1 cellular context compared by ENCODE assay signal in the genomic region with DNA sequence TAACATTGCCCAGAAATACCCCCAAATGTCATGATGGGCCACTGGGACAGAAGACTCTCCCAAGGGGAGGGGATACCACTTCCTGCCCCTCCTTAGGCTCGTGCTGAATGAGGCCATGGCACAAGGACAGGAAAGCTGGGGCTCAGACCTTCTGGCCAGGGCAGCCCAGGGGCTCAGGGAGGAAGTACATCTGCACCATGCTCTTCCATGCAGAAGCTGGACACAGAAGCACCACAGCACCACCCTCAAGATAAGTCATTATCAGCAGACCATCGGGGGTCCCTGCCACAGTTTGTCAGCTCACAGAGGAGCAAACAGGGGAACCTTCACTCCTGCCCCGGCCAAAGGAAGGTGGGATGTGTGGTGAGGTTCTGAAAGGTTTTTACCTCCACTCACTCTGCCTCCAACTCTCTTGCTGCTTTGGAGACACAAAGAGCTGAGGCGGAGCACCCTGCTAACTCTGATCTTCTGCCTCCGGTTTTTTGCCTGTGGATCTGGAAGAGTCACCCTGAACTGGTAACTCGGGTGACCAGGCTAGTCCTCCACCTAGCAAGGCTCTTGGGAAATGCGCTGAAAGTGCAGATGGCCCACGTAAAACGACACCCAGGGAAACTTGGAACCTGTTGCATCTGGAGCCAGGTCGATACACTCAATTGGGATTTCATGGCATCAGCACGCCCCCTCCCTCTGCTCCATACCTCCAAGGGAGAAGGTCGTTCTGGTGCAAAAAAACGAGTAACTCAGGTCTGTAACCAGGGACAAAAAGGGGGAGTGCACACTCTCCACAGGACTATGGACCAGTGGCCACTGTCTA.
TF ChIP-seq lines count a peak whose summit lies in the region.

No MANE protein-coding gene starts in this region.

TF ChIP-seq in endothelial cell of umbilical vein, 7 proteins besides CTCF, POLR2A, EP300 and RAD21:
- no peak for TF ChIP-seq POLR2AphosphoS5 (IDR thresholded peaks at IDR 0.05; ENCODE audit: insufficient read depth, low read depth, low read length)
- no peak for TF ChIP-seq GATA2 (IDR thresholded peaks at IDR 0.05; ENCODE audit: insufficient read depth, insufficient read length, low read depth, low read length)
- TF ChIP-seq EZH2 (IDR thresholded peaks at IDR 0.05; ENCODE audit: borderline replicate concordance, low read depth, low read length, severe bottlenecking) = no peak
- TF ChIP-seq FOS (IDR thresholded peaks at IDR 0.05; ENCODE audit: borderline replicate concordance, insufficient read depth, low read length) = no peak
- no peak for TF ChIP-seq MYC (IDR thresholded peaks at IDR 0.05; ENCODE audit: low read depth, low read length)
- TF ChIP-seq, protein P1, sequence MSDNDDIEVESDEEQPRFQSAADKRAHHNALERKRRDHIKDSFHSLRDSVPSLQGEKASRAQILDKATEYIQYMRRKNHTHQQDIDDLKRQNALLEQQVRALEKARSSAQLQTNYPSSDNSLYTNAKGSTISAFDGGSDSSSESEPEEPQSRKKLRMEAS (IDR thresholded peaks at IDR 0.05; ENCODE audit: insufficient read depth, insufficient read length) = no peak
- no peak for TF ChIP-seq JUN (IDR thresholded peaks at IDR 0.05; ENCODE audit: borderline replicate concordance, insufficient read depth, insufficient read length, low read depth)
